Comparison of ENCODE assay signal across 9 cellular contexts in the genomic region with DNA sequence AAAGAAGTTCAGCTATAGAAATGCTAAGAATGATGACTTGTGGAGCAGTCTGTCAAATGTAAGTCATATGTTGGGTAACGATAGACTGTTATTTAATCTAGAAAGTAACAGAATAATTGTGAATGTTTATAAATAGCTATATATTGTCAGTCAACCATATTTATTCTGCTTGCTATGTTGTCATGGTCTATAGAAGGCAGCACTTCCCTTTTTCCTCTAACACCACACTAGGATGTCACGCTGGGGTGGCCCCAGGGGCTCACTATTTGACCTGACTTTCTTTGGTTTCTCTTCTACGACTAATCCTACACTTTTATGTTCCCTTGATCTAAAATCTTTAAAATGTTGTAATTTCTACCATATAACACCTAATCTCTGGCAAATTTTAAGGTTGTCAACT. TPM values are rescaled to one million over a fixed set of nuclear protein-coding genes. Genes with fewer than 3 reads are reported as not detected.
DNase-seq lines count a peak whose midpoint lies in the region; ATAC-seq, FAIRE-seq and TF ChIP-seq lines count a peak whose summit lies in the region.
"Had no signal": no experiment of that assay in that cellular context is flagged by ENCODE, and none has a peak within 500 bp of the region (broad histone marks: within the 10 kb centered on the region; RNA-seq: fewer than 3 reads in every experiment).

No MANE protein-coding gene starts in this region.

- no peak for FAIRE-seq in HTR-8/SVneo (lab: Jason Lieb, UNC)

- H3K9me3 ChIP-seq in transverse colon = no peaks in the 10 kb centered on the region

- no peak overlapping the region for H3K4me3 ChIP-seq in transverse colon

- H3K36me3 ChIP-seq in transverse colon = peaks cover 0 to 29% (median 5%) of the 10 kb centered on the region in 4 donors

- H3K9me3 Mint-ChIP-seq in activated T-cell treated with anti-CD3 and anti-CD28 coated beads, Interleukin-2, amount 50 U/mL, for 72 hours = no peaks in the 10 kb centered on the region
- H3K9me3 Mint-ChIP-seq in T-helper 2 cell treated with Interferon-gamma antibody and Interleukin-4, amounts not matched to agents 5 μg/mL and 100 μg/mL, for 36 hours = no peaks in the 10 kb centered on the region

- no peaks in the 10 kb centered on the region for H3K27me3 ChIP-seq in transverse colon

- no peak for TF ChIP-seq POLR2A in transverse colon (IDR thresholded peaks at IDR 0.05)

- no peak overlapping the region for H3K27ac ChIP-seq in transverse colon
- H3K27ac ChIP-seq: C4-2B had no signal

- in situ Hi-C loops in transverse colon (cut with MboI; ENCODE audit: low pct_ligation_motif_present in 1 of 4, low pct_unique_long_range_greater_than_20kb in 1 of 4, low sequenced_read_pairs in 3 of 4) = no loop called here

- no peak for TF ChIP-seq EP300 in transverse colon (IDR thresholded peaks at IDR 0.05; ENCODE audit: low read depth)

- whole genome bisulfite sequencing in transverse colon (ENCODE audit: low coverage in 1 of 2), 2 donors = 57 to 78% methylated on average over 3 of the region's 3 CpGs

- peaks cover 69% of the 10 kb centered on the region for H3K4me1 Mint-ChIP-seq in activated T-cell treated with anti-CD3 and anti-CD28 coated beads, Interleukin-2, amount 50 U/mL, for 72 hours (ENCODE audit: low read depth)
- peaks cover 48% of the 10 kb centered on the region for H3K4me1 Mint-ChIP-seq in T-helper 2 cell treated with Interferon-gamma antibody and Interleukin-4, amounts not matched to agents 5 μg/mL and 100 μg/mL, for 36 hours (ENCODE audit: low read depth)

- no peak for TF ChIP-seq CTCF in transverse colon (IDR thresholded peaks at IDR 0.05)

- H3K27ac Mint-ChIP-seq in activated T-cell treated with anti-CD3 and anti-CD28 coated beads, Interleukin-2, amount 50 U/mL, for 72 hours = peak overlapping the region; percentile 100
- H3K27ac Mint-ChIP-seq in T-helper 2 cell treated with Interferon-gamma antibody and Interleukin-4, amounts not matched to agents 5 μg/mL and 100 μg/mL, for 36 hours = peak overlapping the region; percentile 95

- intact Hi-C loops in transverse colon (cut with DNase I; ENCODE audit: low total_unique reads) = no loop called here

- H3K36me3 Mint-ChIP-seq in activated T-cell treated with anti-CD3 and anti-CD28 coated beads, Interleukin-2, amount 50 U/mL, for 72 hours (ENCODE audit: insufficient read depth in 2 of 2) = peaks cover 18 to 61% of the 10 kb centered on the region in 2 donors
- peaks cover 81% of the 10 kb centered on the region for H3K36me3 Mint-ChIP-seq in T-helper 2 cell treated with Interferon-gamma antibody and Interleukin-4, amounts not matched to agents 5 μg/mL and 100 μg/mL, for 36 hours (ENCODE audit: low read depth)

- no peaks in the 10 kb centered on the region for H3K27me3 Mint-ChIP-seq in activated T-cell treated with anti-CD3 and anti-CD28 coated beads, Interleukin-2, amount 50 U/mL, for 72 hours (ENCODE audit: low read depth)
- no peaks in the 10 kb centered on the region for H3K27me3 Mint-ChIP-seq in T-helper 2 cell treated with Interferon-gamma antibody and Interleukin-4, amounts not matched to agents 5 μg/mL and 100 μg/mL, for 36 hours (ENCODE audit: low read depth)

- DNase-seq in activated T-cell treated with anti-CD3 and anti-CD28 coated beads, Interleukin-2, amount 50 U/mL, for 72 hours = no peak
- DNase-seq in activated T-cell treated with anti-CD3 and anti-CD28 coated beads for 4 hours = no peak
- DNase-seq in T-helper 2 cell treated with Interferon-gamma antibody and Interleukin-4, amounts not matched to agents 5 μg/mL and 100 μg/mL, for 36 hours (ENCODE audit: low spot score) = no peak
- peak; percentile 15 for DNase-seq in transverse colon
- DNase-seq in HTR-8/SVneo (ENCODE audit: insufficient read length, low spot score) = no peak
- DNase-seq in epidermal melanocyte (ENCODE audit: insufficient read length, low spot score) = no peak
- DNase-seq in NCI-H1105 (lab: John Stamatoyannopoulos, UW) = no peak

- peak overlapping the region; percentile 87 to 99 for H3K4me3 Mint-ChIP-seq in activated T-cell treated with anti-CD3 and anti-CD28 coated beads, Interleukin-2, amount 50 U/mL, for 72 hours
- H3K4me3 Mint-ChIP-seq in T-helper 2 cell treated with Interferon-gamma antibody and Interleukin-4, amounts not matched to agents 5 μg/mL and 100 μg/mL, for 36 hours = peak overlapping the region; percentile 86

- no peaks in the 10 kb centered on the region for H3K4me1 ChIP-seq in transverse colon

- ATAC-seq in activated T-cell treated with anti-CD3 and anti-CD28 coated beads, Interleukin-2, amount 50 U/mL, for 72 hours (replicated peaks in 1 of 2) = peak in 1 of 2 donors; percentile 61
- ATAC-seq in HG03064 (IDR thresholded peaks at IDR 0.05; ENCODE audit: low read depth, unreplicated experiment) = peak; percentile 84

RNA-seq across cellular contexts. Expression of a gene that starts 20.5 kb away (rescaled TPM):
- 100 to 1,000 TPM in 1 of 2 donors, 10 to 100 TPM in 1; 92.1 to 133 TPM for total RNA-seq in activated T-cell treated with anti-CD3 and anti-CD28 coated beads, Interleukin-2, amount 50 U/mL, for 72 hours
- total RNA-seq in transverse colon = 10 to 100 TPM in 3 of 4 donors, 1 to 10 TPM in 1; 7.1 to 39.1 (median 33.1) TPM

RNA-seq across cellular contexts. Expression of a gene that starts 39.1 kb away (rescaled TPM):
- total RNA-seq in activated T-cell treated with anti-CD3 and anti-CD28 coated beads, Interleukin-2, amount 50 U/mL, for 72 hours = 10 to 100 TPM; 75.7 to 80.3 TPM
- 10 to 100 TPM in 3 of 4 donors, 1 to 10 TPM in 1; 7.2 to 40.5 (median 34.8) TPM for total RNA-seq in transverse colon
